In genomic region chr9:297795-298119, GRCh38 we compare ENCODE assay signal across 15 cellular contexts.
DNase-seq lines count a peak whose midpoint lies in the region; ATAC-seq lines count a peak whose summit lies in the region.
"Had no signal": no experiment of that assay in that cellular context is flagged by ENCODE, and none has a peak within 500 bp of the region (broad histone marks: within the 10 kb centered on the region; RNA-seq: fewer than 3 reads in every experiment).

No MANE protein-coding gene starts in this region.

- H3K4me3 ChIP-seq in BLaER1 treated with 17β-estradiol and CSF1 and Interleukin-3, amounts not matched to agents 10 nM and 100 nM, result peak overlapping the region in 1 of 10 experiments; percentile 17; a peak in 1 of 20 replicates
- H3K4me3 ChIP-seq: skin epidermis had no signal

- DNase-seq in memory B cell (ENCODE audit: low spot score in 2 of 2) (no peak), NCI-H524 treated with DMSO at 0.1 percent for 48 hours (lab: John Stamatoyannopoulos, UW) (no peak), globus pallidus (ENCODE audit: low spot score) (no peak)
- DNase-seq: activated CD4-positive, alpha-beta T cell treated with anti-CD3 and anti-CD28 coated beads for 4 hours; HFFc6; kidney glomerular epithelial cell; NCI-H1092 treated with DMSO at 0.1 percent for 48 hours; NCI-H2171; T-helper 9 cell had no signal

- H4K20me1 ChIP-seq in BLaER1 treated with 17β-estradiol and CSF1 and Interleukin-3, amounts not matched to agents 10 nM and 100 nM, result peaks cover 0 to 8% (median 0%) of the 10 kb centered on the region in 11 experiments; a peak in 2 of 22 replicates

- H3K27me3 Mint-ChIP-seq in activated naive CD8-positive, alpha-beta T cell, result no peaks in the 10 kb centered on the region
- H3K27me3 Mint-ChIP-seq in memory B cell, result no peaks in the 10 kb centered on the region

- peaks cover 0 to 68% (median 34%) of the 10 kb centered on the region in 11 experiments; a peak in 17 of 22 replicates for H3K36me3 ChIP-seq in BLaER1 treated with 17β-estradiol and CSF1 and Interleukin-3, amounts not matched to agents 10 nM and 100 nM

- H3K9me3 ChIP-seq in BLaER1 treated with 17β-estradiol and CSF1 and Interleukin-3, amounts not matched to agents 10 nM and 100 nM (replicated peaks in 1 of 11), result peaks cover 0 to 26% (median 0%) of the 10 kb centered on the region in 11 experiments; a peak in 8 of 22 replicates

- H3K27me3 ChIP-seq in BLaER1 treated with 17β-estradiol and CSF1 and Interleukin-3, amounts not matched to agents 10 nM and 100 nM, result no peaks in the 10 kb centered on the region

- peaks cover 40% of the 10 kb centered on the region for H3K4me1 Mint-ChIP-seq in activated naive CD8-positive, alpha-beta T cell (ENCODE audit: low read depth)
- H3K4me1 Mint-ChIP-seq in memory B cell, result peaks cover 27% of the 10 kb centered on the region

- peak overlapping the region in 8 of 11 experiments; percentile 27 to 86 (median 72); a peak in 15 of 22 replicates for H3K4me2 ChIP-seq in BLaER1 treated with 17β-estradiol and CSF1 and Interleukin-3, amounts not matched to agents 10 nM and 100 nM

- H3K9ac ChIP-seq in BLaER1 treated with 17β-estradiol and CSF1 and Interleukin-3, amounts not matched to agents 10 nM and 100 nM, result peak overlapping the region in 5 of 11 experiments; percentile 47 to 64 (median 58); a peak in 10 of 22 replicates

- peak overlapping the region; percentile 69 for H3K27ac Mint-ChIP-seq in activated naive CD8-positive, alpha-beta T cell
- H3K27ac Mint-ChIP-seq in memory B cell, result peak overlapping the region; percentile 94
- H3K27ac Mint-ChIP-seq: HFFc6 had no signal

- peak overlapping the region in 9 of 11 experiments; percentile 3 to 86 (median 72); a peak in 17 of 22 replicates for H3K27ac ChIP-seq in BLaER1 treated with 17β-estradiol and CSF1 and Interleukin-3, amounts not matched to agents 10 nM and 100 nM

- H3K4me3 Mint-ChIP-seq in activated naive CD8-positive, alpha-beta T cell, result no peak overlapping the region
- H3K4me3 Mint-ChIP-seq in memory B cell, result peak overlapping the region; percentile 58
- H3K4me3 Mint-ChIP-seq: HFFc6 had no signal

- H3K4me1 ChIP-seq in BLaER1 treated with 17β-estradiol and CSF1 and Interleukin-3, amounts not matched to agents 10 nM and 100 nM, result peaks cover 0 to 47% (median 29%) of the 10 kb centered on the region in 10 experiments; a peak in 15 of 20 replicates

- H3K36me3 Mint-ChIP-seq in activated naive CD8-positive, alpha-beta T cell, result peaks cover 15% of the 10 kb centered on the region
- H3K36me3 Mint-ChIP-seq in memory B cell, result peaks cover 43% of the 10 kb centered on the region

- peak; percentile 80 for ATAC-seq in HG03025 (IDR thresholded peaks at IDR 0.05; ENCODE audit: low FRiP score, unreplicated experiment)
- ATAC-seq in memory B cell (ENCODE audit: low read depth), result no peak
- no peak for ATAC-seq in HG02970 (IDR thresholded peaks at IDR 0.05; ENCODE audit: low FRiP score, unreplicated experiment)
- no peak for ATAC-seq in HG03280 (IDR thresholded peaks at IDR 0.05; ENCODE audit: unreplicated experiment)

- no peaks in the 10 kb centered on the region for H3K9me3 Mint-ChIP-seq in activated naive CD8-positive, alpha-beta T cell (ENCODE audit: low read depth)
- H3K9me3 Mint-ChIP-seq in memory B cell, result no peaks in the 10 kb centered on the region
